8 cellular contexts compared by ENCODE assay signal in the genomic region with DNA sequence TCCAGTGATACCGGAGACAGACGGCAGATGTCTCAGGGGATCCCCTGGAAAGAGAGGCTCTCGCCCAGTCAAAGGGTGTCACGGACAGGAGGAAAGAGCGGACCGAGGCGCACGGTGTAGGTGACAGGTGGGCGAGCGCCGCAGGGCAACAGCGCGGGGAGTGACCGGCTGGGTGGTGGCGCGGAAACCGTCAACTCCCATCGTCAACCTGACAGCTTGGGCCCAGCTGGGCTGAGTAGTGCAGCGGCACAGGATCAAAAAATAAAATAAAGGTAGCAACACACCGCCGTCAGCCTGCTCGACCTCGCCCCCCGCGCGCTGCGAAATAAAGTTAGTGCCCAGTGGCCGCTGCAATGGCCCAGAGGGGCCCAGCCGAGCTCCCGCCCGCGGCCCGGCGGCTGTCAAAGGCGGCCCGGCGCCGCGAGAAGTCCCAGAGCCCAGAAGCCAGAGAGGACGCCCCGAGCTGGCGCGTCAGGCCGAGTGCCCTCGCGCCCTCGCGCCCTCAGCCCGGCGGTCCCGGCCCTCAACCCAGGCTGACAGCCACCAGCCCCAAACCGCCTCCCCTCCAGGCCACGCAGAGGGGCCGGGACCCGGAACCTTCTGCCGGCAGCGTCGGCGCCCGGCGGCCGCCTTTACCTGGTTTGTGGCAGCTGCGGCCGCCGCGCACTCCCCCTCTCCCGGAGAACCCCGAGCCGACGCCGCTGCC. TPM values are rescaled to one million over a fixed set of nuclear protein-coding genes. Genes with fewer than 3 reads are reported as not detected.
DNase-seq lines count a peak whose midpoint lies in the region; ATAC-seq lines count a peak whose summit lies in the region.

A gene with protein sequence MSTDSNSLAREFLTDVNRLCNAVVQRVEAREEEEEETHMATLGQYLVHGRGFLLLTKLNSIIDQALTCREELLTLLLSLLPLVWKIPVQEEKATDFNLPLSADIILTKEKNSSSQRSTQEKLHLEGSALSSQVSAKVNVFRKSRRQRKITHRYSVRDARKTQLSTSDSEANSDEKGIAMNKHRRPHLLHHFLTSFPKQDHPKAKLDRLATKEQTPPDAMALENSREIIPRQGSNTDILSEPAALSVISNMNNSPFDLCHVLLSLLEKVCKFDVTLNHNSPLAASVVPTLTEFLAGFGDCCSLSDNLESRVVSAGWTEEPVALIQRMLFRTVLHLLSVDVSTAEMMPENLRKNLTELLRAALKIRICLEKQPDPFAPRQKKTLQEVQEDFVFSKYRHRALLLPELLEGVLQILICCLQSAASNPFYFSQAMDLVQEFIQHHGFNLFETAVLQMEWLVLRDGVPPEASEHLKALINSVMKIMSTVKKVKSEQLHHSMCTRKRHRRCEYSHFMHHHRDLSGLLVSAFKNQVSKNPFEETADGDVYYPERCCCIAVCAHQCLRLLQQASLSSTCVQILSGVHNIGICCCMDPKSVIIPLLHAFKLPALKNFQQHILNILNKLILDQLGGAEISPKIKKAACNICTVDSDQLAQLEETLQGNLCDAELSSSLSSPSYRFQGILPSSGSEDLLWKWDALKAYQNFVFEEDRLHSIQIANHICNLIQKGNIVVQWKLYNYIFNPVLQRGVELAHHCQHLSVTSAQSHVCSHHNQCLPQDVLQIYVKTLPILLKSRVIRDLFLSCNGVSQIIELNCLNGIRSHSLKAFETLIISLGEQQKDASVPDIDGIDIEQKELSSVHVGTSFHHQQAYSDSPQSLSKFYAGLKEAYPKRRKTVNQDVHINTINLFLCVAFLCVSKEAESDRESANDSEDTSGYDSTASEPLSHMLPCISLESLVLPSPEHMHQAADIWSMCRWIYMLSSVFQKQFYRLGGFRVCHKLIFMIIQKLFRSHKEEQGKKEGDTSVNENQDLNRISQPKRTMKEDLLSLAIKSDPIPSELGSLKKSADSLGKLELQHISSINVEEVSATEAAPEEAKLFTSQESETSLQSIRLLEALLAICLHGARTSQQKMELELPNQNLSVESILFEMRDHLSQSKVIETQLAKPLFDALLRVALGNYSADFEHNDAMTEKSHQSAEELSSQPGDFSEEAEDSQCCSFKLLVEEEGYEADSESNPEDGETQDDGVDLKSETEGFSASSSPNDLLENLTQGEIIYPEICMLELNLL (N-terminal part only) (minus strand): TSS at position 700 of the 706 bp plus-strand sequence. CDS start 36,489 bp downstream, outside the sequence.

- peak; percentile 40 for ATAC-seq in GM21381 (IDR thresholded peaks at IDR 0.05; ENCODE audit: unreplicated experiment)
- ATAC-seq in activated naive CD8-positive, alpha-beta T cell treated with anti-CD3 and anti-CD28 coated beads, Interleukin-2, amount 10 ng/mL, durations not matched to agents 7 days and 5 days (ENCODE audit: low read depth): peak; percentile 49

- intact Hi-C loops in cardiac septum (cut with DNase I): loop anchor here (10.0 kb wide), 2 partner anchors 198 to 362 kb away; partner anchors contain the start of genes B3GALNT2 and NID1
- intact Hi-C loops in posterior cingulate gyrus (cut with DNase I): loop anchor here (5.0 to 10.0 kb wide), 2 partner anchors 362 to 499 kb away; partner anchors contain the start of genes B3GALNT2 and TBCE

- H3K9me3 Mint-ChIP-seq in activated naive CD8-positive, alpha-beta T cell treated with anti-CD3 and anti-CD28 coated beads, Interleukin-2, amount 10 ng/mL, durations not matched to agents 7 days and 5 days: no peaks in the 10 kb centered on the region

- peak within 1 kb of the TSS; percentile 98 for H3K4me3 Mint-ChIP-seq in activated naive CD8-positive, alpha-beta T cell treated with anti-CD3 and anti-CD28 coated beads, Interleukin-2, amount 10 ng/mL, durations not matched to agents 7 days and 5 days

- no peaks in the 10 kb centered on the region for H3K27me3 Mint-ChIP-seq in activated naive CD8-positive, alpha-beta T cell treated with anti-CD3 and anti-CD28 coated beads, Interleukin-2, amount 10 ng/mL, durations not matched to agents 7 days and 5 days

- H3K4me1 Mint-ChIP-seq in activated naive CD8-positive, alpha-beta T cell treated with anti-CD3 and anti-CD28 coated beads, Interleukin-2, amount 10 ng/mL, durations not matched to agents 7 days and 5 days: peaks cover 52% of the 10 kb centered on the region

- POLR2A ChIA-PET in activated naive CD8-positive, alpha-beta T cell treated with anti-CD3 and anti-CD28 coated beads, Interleukin-2, amount 10 ng/mL, durations not matched to agents 7 days and 5 days (lab: Charles Lee): interaction anchor here (0.6 to 4.5 kb wide), 18 partner anchors 11 to 133 kb away, joined by 3 to 60 read pairs (median 4); no protein-coding TSS in a partner anchor

- H3K27ac Mint-ChIP-seq in activated naive CD8-positive, alpha-beta T cell treated with anti-CD3 and anti-CD28 coated beads, Interleukin-2, amount 10 ng/mL, durations not matched to agents 7 days and 5 days: peak within 1 kb of the TSS; percentile 97

- DNase-seq in DMS79 (lab: John Stamatoyannopoulos, UW) (peak; percentile 42), HPDE6-E6E7 (ENCODE audit: extremely low spot score) (peak; percentile 63), SK-N-DZ (ENCODE audit: low spot score) (peak; percentile 65), cardiac septum (ENCODE audit: low spot score) (peak; percentile 86), posterior cingulate gyrus (peak; percentile 23 to 91 (median 36)), medulla oblongata (ENCODE audit: extremely low spot score) (no peak)
- no peak for DNase-seq in activated naive CD8-positive, alpha-beta T cell treated with anti-CD3 and anti-CD28 coated beads, Interleukin-2, amount 10 ng/mL, durations not matched to agents 7 days and 5 days

- H3K36me3 Mint-ChIP-seq in activated naive CD8-positive, alpha-beta T cell treated with anti-CD3 and anti-CD28 coated beads, Interleukin-2, amount 10 ng/mL, durations not matched to agents 7 days and 5 days: peaks cover 15% of the 10 kb centered on the region

RNA-seq across cellular contexts. Expression of the gene that starts here (rescaled TPM):
- polyA plus RNA-seq in SK-N-DZ (2014; cell fraction: cytosol; rRNA removed): 1.7 and 2.1 TPM in 2 replicates
- polyA plus RNA-seq in SK-N-DZ (2014; cell fraction: nucleus; rRNA removed): 3.1 and 4.9 TPM in 2 replicates
- total RNA-seq in activated naive CD8-positive, alpha-beta T cell treated with anti-CD3 and anti-CD28 coated beads, Interleukin-2, amount 10 ng/mL, durations not matched to agents 7 days and 5 days: 10 to 100 TPM; 52.8 to 61.2 TPM
- 15.4 TPM for total RNA-seq in cardiac septum

Comparison
In these comparisons a context has a peak if more than half of its experiments do, and no peak if none do; other contexts are left out.
1. DNase-seq: peak in DMS79 (single experiment), HPDE6-E6E7 (single experiment), SK-N-DZ (single experiment), cardiac septum (single experiment) and posterior cingulate gyrus (10 of 10); none in activated naive CD8-positive, alpha-beta T cell treated with anti-CD3 and anti-CD28 coated beads, Interleukin-2, amount 10 ng/mL, durations not matched to agents 7 days and 5 days (single experiment) and medulla oblongata (single experiment).